28 cellular contexts compared by ENCODE assay signal in genomic region chr1:87841332-87841731, GRCh38.
"Had no signal": no experiment of that assay in that cellular context is flagged by ENCODE, and none has a peak within 500 bp of the region (broad histone marks: within the 10 kb centered on the region; RNA-seq: fewer than 3 reads in every experiment).

No MANE protein-coding gene starts in this region.

- H3K4me3 ChIP-seq: adrenal gland, body of pancreas, colonic mucosa, esophagus squamous epithelium, gastroesophageal sphincter, heart right ventricle had no signal

- ATAC-seq: activated CD4-positive, alpha-beta T cell treated with anti-CD3 and anti-CD28 coated beads for 36 hours; activated CD8-positive, alpha-beta memory T cell treated with anti-CD3 and anti-CD28 coated beads, Interleukin-2, amount 10 ng/mL, durations not matched to agents 7 days and 5 days; activated CD8-positive, alpha-beta T cell treated with anti-CD3 and anti-CD28 coated beads, Interleukin-2, amount 10 ng/mL, durations not matched to agents 7 days and 5 days; activated naive CD8-positive, alpha-beta T cell treated with anti-CD3 and anti-CD28 coated beads, Interleukin-2, amount 50 U/mL, for 24 hours; body of pancreas; gastroesophageal sphincter; heart right ventricle had no signal

- H3K27ac ChIP-seq: adrenal gland, body of pancreas, colonic mucosa, epithelial cell of prostate, esophagus squamous epithelium, gastroesophageal sphincter, heart right ventricle had no signal

- H3K4me1 ChIP-seq: adrenal gland, body of pancreas, colonic mucosa, esophagus squamous epithelium, gastroesophageal sphincter, heart right ventricle had no signal

- FAIRE-seq: endometrium had no signal

- DNase-seq: activated CD4-positive, alpha-beta memory T cell treated with anti-CD3 and anti-CD28 coated beads for 36 hours; activated CD4-positive, alpha-beta T cell treated with anti-CD3 and anti-CD28 coated beads for 36 hours; activated CD4-positive, alpha-beta T cell treated with anti-CD3 and anti-CD28 coated beads, Interleukin-2, amount 10 ng/mL, durations not matched to agents 24 days and 14 days; activated CD4-positive, CD25-positive, alpha-beta regulatory T cell; activated CD4-positive, CD25-positive, alpha-beta regulatory T cell treated with anti-CD3 and anti-CD28 coated beads, Interleukin-2, amount 50 U/mL, for 72 hours; activated CD8-positive, alpha-beta memory T cell treated with anti-CD3 and anti-CD28 coated beads, Interleukin-2, amount 10 ng/mL, durations not matched to agents 7 days and 5 days; activated CD8-positive, alpha-beta memory T cell treated with anti-CD3 and anti-CD28 coated beads, Interleukin-2, amount 50 U/mL, for 4 hours; activated CD8-positive, alpha-beta T cell treated with anti-CD3 and anti-CD28 coated beads, Interleukin-2, amount 10 ng/mL, durations not matched to agents 7 days and 5 days; activated effector memory CD4-positive, alpha-beta T cell treated with anti-CD3 and anti-CD28 coated beads, Interleukin-2, amount 50 U/mL, for 16 hours; activated naive CD4-positive, alpha-beta T cell treated with anti-CD3 and anti-CD28 coated beads for 36 hours; activated naive CD8-positive, alpha-beta T cell treated with anti-CD3 and anti-CD28 coated beads for 36 hours; activated naive CD8-positive, alpha-beta T cell treated with anti-CD3 and anti-CD28 coated beads, Interleukin-2, amount 50 U/mL, for 24 hours; activated T-cell treated with anti-CD3 and anti-CD28 coated beads, Interleukin-2, amount 50 U/mL, for 1 hour; activated T-cell treated with anti-CD3 and anti-CD28 coated beads, Interleukin-2, amount 50 U/mL, for 48 hours; adrenal gland; amygdala; aorta; body of pancreas; central memory CD4-positive, alpha-beta T cell; cerebellar nuclear complex; colonic mucosa; effector CD8-positive, alpha-beta T cell; esophagus squamous epithelium; foreskin melanocyte; heart right ventricle had no signal

- H3K36me3 ChIP-seq: adrenal gland, colonic mucosa, esophagus squamous epithelium, gastroesophageal sphincter, heart right ventricle had no signal

- H3K9me3 ChIP-seq: adrenal gland, body of pancreas, colonic mucosa, esophagus squamous epithelium, gastroesophageal sphincter, heart right ventricle had no signal

- H3K27me3 ChIP-seq: adrenal gland, body of pancreas, colonic mucosa, esophagus squamous epithelium, gastroesophageal sphincter, heart right ventricle had no signal
